Comparison of ENCODE assay signal across 8 cellular contexts in the genomic region with DNA sequence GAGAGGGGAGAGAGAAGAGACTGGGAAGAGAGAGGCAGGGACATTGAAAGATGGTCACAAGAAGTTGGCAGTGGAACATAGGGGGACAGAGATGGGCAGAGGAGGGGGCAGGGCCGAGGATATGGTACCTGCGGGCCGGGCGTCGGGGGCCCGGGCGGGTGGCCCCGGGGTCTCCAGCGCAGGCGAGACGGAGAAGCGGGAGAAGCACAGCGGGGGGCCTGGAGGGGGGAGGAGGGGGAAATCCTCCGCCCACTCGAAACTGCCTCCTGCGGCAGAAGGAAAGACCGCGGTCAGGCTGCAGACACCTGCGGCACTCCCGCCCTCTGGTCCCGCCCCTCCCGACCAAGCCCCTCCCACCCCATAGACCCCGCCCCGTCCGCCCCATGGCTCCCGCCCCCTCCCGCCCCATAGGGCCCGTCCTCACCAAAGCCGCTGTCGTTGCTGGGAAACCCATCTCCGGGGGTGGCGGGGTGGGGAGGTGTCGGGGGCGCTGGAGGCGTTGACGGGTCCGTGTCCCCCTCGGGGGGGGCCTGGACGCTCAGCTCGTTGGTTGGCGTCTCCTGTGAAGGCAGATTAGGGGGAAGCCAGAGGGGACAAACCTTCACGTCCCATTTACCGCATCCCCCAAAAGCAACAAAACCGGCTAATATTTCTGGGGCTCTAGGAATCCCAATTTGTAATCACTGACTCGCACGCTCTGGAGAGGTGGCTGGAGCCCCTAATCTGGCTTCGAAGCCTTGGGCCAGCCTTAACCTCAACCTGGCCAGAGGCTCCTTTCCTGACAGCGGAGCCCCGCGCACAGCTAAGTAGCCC. TPM values are rescaled to one million over a fixed set of nuclear protein-coding genes. Genes with fewer than 3 reads are reported as not detected.
DNase-seq lines count a peak whose midpoint lies in the region; ATAC-seq and TF ChIP-seq lines count a peak whose summit lies in the region.

No MANE protein-coding gene starts in this region.

- TF ChIP-seq POLR2A in breast epithelium (IDR thresholded peaks at IDR 0.05) = no peak

- ATAC-seq in T-helper 17 cell = peak; percentile 31
- ATAC-seq in GM19351 (IDR thresholded peaks at IDR 0.05; ENCODE audit: unreplicated experiment) = no peak
- no peak for ATAC-seq in HG03196 (IDR thresholded peaks at IDR 0.05; ENCODE audit: unreplicated experiment)
- ATAC-seq in GM19395 (IDR thresholded peaks at IDR 0.05; ENCODE audit: unreplicated experiment) = no peak

- H3K27me3 Mint-ChIP-seq in T-helper 17 cell = peaks cover 26% of the 10 kb centered on the region
- no peaks in the 10 kb centered on the region for H3K27me3 Mint-ChIP-seq in osteocyte (ENCODE audit: unreplicated experiment)

- H3K27ac Mint-ChIP-seq in T-helper 17 cell = peak overlapping the region; percentile 34
- peak overlapping the region; percentile 31 for H3K27ac Mint-ChIP-seq in osteocyte (ENCODE audit: unreplicated experiment)

- TF ChIP-seq CTCF in BE2C (IDR thresholded peaks at IDR 0.05; ENCODE audit: low read depth, low read length) = no peak
- no peak for TF ChIP-seq CTCF in breast epithelium (IDR thresholded peaks at IDR 0.05)
- TF ChIP-seq CTCF in osteocyte (IDR thresholded peaks at IDR 0.05) = no peak

- peak; percentile 57 for DNase-seq in BE2C
- DNase-seq in HT-29 (ENCODE audit: low spot score) = peak; percentile 74
- peak in 2 of 3 donors; percentile 55 to 64 for DNase-seq in T-helper 17 cell
- DNase-seq in breast epithelium (ENCODE audit: low spot score in 2 of 2) = peak in 1 of 2 donors; percentile 50
- no peak for DNase-seq in osteocyte (ENCODE audit: extremely low spot score, unreplicated experiment)

- H3K36me3 Mint-ChIP-seq in T-helper 17 cell (ENCODE audit: low read depth) = peaks cover 3% of the 10 kb centered on the region
- H3K36me3 Mint-ChIP-seq in osteocyte (ENCODE audit: unreplicated experiment) = no peaks in the 10 kb centered on the region

- peaks cover 29% of the 10 kb centered on the region for H3K27me3 ChIP-seq in BE2C
- no peaks in the 10 kb centered on the region for H3K27me3 ChIP-seq in breast epithelium

- H3K4me1 ChIP-seq in BE2C (0 out of 2 replicates have a peak, but pooled peaks cover 2% of the 10 kb centered on the region), breast epithelium (peaks cover 3 to 5% of the 10 kb centered on the region in 2 donors)

- H3K4me1 Mint-ChIP-seq in T-helper 17 cell = peaks cover 21% of the 10 kb centered on the region
- H3K4me1 Mint-ChIP-seq in osteocyte (ENCODE audit: unreplicated experiment) = peaks cover 51% of the 10 kb centered on the region

- intact Hi-C loops in breast epithelium (cut with DNase I; ENCODE audit: low total_unique reads) = loop anchor here (5.0 kb wide), 1 partner anchor 99 kb away; the partner anchor contains the start of genes GRIN2D and KDELR1

- H3K4me3 Mint-ChIP-seq in T-helper 17 cell (peak overlapping the region; percentile 79), osteocyte (ENCODE audit: unreplicated experiment) (peak overlapping the region; percentile 50)

- no peaks in the 10 kb centered on the region for H3K9me3 Mint-ChIP-seq in osteocyte (ENCODE audit: unreplicated experiment)

- H3K4me3 ChIP-seq in BE2C (ENCODE audit: low read depth, low read length) (no peak overlapping the region), breast epithelium (peak overlapping the region in 2 of 3 donors; percentile 25 to 48)

- H3K9me3 ChIP-seq in BE2C = no peaks in the 10 kb centered on the region
- H3K9me3 ChIP-seq in T-helper 17 cell (ENCODE audit: control insufficient read depth, low read length, poor library complexity, severe bottlenecking) = no peaks in the 10 kb centered on the region
- H3K9me3 ChIP-seq in breast epithelium = no peaks in the 10 kb centered on the region

- peak overlapping the region; percentile 56 to 82 for H3K27ac ChIP-seq in breast epithelium

- H3K36me3 ChIP-seq in BE2C = no peaks in the 10 kb centered on the region
- H3K36me3 ChIP-seq in breast epithelium = no peaks in the 10 kb centered on the region

RNA-seq across cellular contexts. Expression of gene LMTK3, which starts 20.4 kb away (rescaled TPM):
- polyA plus RNA-seq in BE2C (2012; ENCODE audit: insufficient read depth, insufficient read length, low read depth) = 6.4 TPM
- 11.4 and 12.2 TPM in 2 replicates for total RNA-seq in HT-29 (2014; rRNA removed; shearing (Covaris generic))
- total RNA-seq in T-helper 17 cell = 10 to 100 TPM; 11.5 to 18.4 TPM
- 1 to 10 TPM in 2 of 3 donors, not detected in 1; 1.3 to 2.9 TPM for total RNA-seq in breast epithelium
- 0.32 and 0.39 TPM in 2 replicates for total RNA-seq in osteocyte

RNA-seq across cellular contexts. Expression of gene CYTH2, which starts 22.0 kb away (rescaled TPM):
- polyA plus RNA-seq in BE2C (2012; ENCODE audit: insufficient read depth, insufficient read length, low read depth) = 97.8 TPM
- 145 and 154 TPM in 2 replicates for total RNA-seq in HT-29 (2014; rRNA removed; shearing (Covaris generic))
- total RNA-seq in T-helper 17 cell (10 to 100 TPM; 42.3 to 53.4 TPM), breast epithelium (10 to 100 TPM; 42.2 to 74.7 (median 70.4) TPM), osteocyte (92.1 and 107 TPM in 2 replicates)

RNA-seq across cellular contexts. Expression of gene KCNJ14, which starts 35.8 kb away (rescaled TPM):
- polyA plus RNA-seq in BE2C (2012; ENCODE audit: insufficient read depth, insufficient read length, low read depth) = 4.9 TPM
- 2.7 and 3.6 TPM in 2 replicates for total RNA-seq in HT-29 (2014; rRNA removed; shearing (Covaris generic))
- total RNA-seq in T-helper 17 cell (1 to 10 TPM; 1.7 to 2.5 TPM), breast epithelium (1 to 10 TPM in 2 of 3 donors, under 1 TPM in 1; 0.80 to 1.6 (median 1.0) TPM), osteocyte (0.86 and 1.6 TPM in 2 replicates)

RNA-seq across cellular contexts. Expression of gene GRWD1, which starts 45.4 kb away (rescaled TPM):
- polyA plus RNA-seq in BE2C (2012; ENCODE audit: insufficient read depth, insufficient read length, low read depth) = 82.6 TPM
- 96.1 and 120 TPM in 2 replicates for total RNA-seq in HT-29 (2014; rRNA removed; shearing (Covaris generic))
- total RNA-seq in T-helper 17 cell (10 to 100 TPM; 32.5 TPM), breast epithelium (10 to 100 TPM; 25.0 to 35.4 (median 30.1) TPM), osteocyte (36.2 and 38.4 TPM in 2 replicates)
